18 cellular contexts compared by ENCODE assay signal in genomic region chr12:24533953-24534352, GRCh38.
"Had no signal": no experiment of that assay in that cellular context is flagged by ENCODE, and none has a peak within 500 bp of the region (broad histone marks: within the 10 kb centered on the region; RNA-seq: fewer than 3 reads in every experiment).

No MANE protein-coding gene starts in this region.

- H3K9me3 ChIP-seq: esophagus muscularis mucosa, gastroesophageal sphincter, mucosa of descending colon, ovary, right atrium auricular region, testis had no signal

- H3K36me3 Mint-ChIP-seq: immature natural killer cell; naive thymus-derived CD8-positive, alpha-beta T cell had no signal

- H3K27me3 ChIP-seq: esophagus muscularis mucosa, gastroesophageal sphincter, ovary, right atrium auricular region, testis had no signal

- H3K27ac ChIP-seq: epithelial cell of prostate, esophagus muscularis mucosa had no signal

- H3K9me3 Mint-ChIP-seq: naive thymus-derived CD8-positive, alpha-beta T cell had no signal

- H3K27ac Mint-ChIP-seq: immature natural killer cell; naive thymus-derived CD8-positive, alpha-beta T cell had no signal

- H3K4me3 ChIP-seq: esophagus muscularis mucosa, gastroesophageal sphincter, mucosa of descending colon, ovary, right atrium auricular region, smooth muscle cell, testis had no signal

- H3K36me3 ChIP-seq: esophagus muscularis mucosa, gastroesophageal sphincter, ovary, right atrium auricular region had no signal

- DNase-seq: central memory CD4-positive, alpha-beta T cell; cortex of kidney; effector memory CD4-positive, alpha-beta T cell; immature natural killer cell; mammary epithelial cell; mucosa of descending colon; naive thymus-derived CD8-positive, alpha-beta T cell; stimulated activated CD4-positive, alpha-beta T cell treated with anti-CD3 and anti-CD28 coated beads, Interleukin-2, amount 100 ng/mL, for 48 hours; stimulated activated naive CD4-positive, alpha-beta T cell treated with Interleukin-2 at 50 U/mL for 16 hours; testis; trophoblast cell had no signal

- H3K4me3 Mint-ChIP-seq: immature natural killer cell; naive thymus-derived CD8-positive, alpha-beta T cell; neural crest cell had no signal

- H3K4me1 Mint-ChIP-seq: immature natural killer cell; naive thymus-derived CD8-positive, alpha-beta T cell had no signal
